Comparison of ENCODE assay signal across 16 cellular contexts in genomic region chr1:156075775-156076204, GRCh38. TPM values are rescaled to one million over a fixed set of nuclear protein-coding genes. Genes with fewer than 3 reads are reported as not detected.
DNase-seq lines count a peak whose midpoint lies in the region; ATAC-seq, FAIRE-seq and TF ChIP-seq lines count a peak whose summit lies in the region.
"Had no signal": no experiment of that assay in that cellular context is flagged by ENCODE, and none has a peak within 500 bp of the region (broad histone marks: within the 10 kb centered on the region; RNA-seq: fewer than 3 reads in every experiment).

No MANE protein-coding gene starts in this region.

- DNase-seq in heart right ventricle (no peak), left ventricle myocardium superior (no peak), endothelial cell of umbilical vein (ENCODE audit: low read depth, low spot score) (no peak), vagina (ENCODE audit: extremely low spot score in 2 of 2) (no peak), SIG-M5 treated with dmso at 0.1 percent for 504 hours (lab: John Stamatoyannopoulos, UW; ENCODE audit: unreplicated experiment) (no peak), ACHN (no peak)
- DNase-seq: activated T-cell treated with anti-CD3 and anti-CD28 coated beads, Interleukin-2, amount 50 U/mL, for 48 hours; DMS153; HCEC 1CT; NCI-H146; NCI-H69; SHP77 treated with DMSO at 0.1 percent for 48 hours had no signal

- H3K4me3 ChIP-seq in heart right ventricle = peak overlapping the region in 9 of 10 donors; percentile 41 to 65 (median 58)
- H3K4me3 ChIP-seq in endothelial cell of umbilical vein (replicated peaks in 1 of 3; ENCODE audit: insufficient read depth in 1 of 3, low read depth in 1 of 3, low read length in 3 of 3) = no peak overlapping the region
- peak overlapping the region; percentile 53 to 77 for H3K4me3 ChIP-seq in vagina

- peaks cover 84% of the 10 kb centered on the region for H3K4me1 Mint-ChIP-seq in nephron

- H3K27ac ChIP-seq in heart right ventricle (peak overlapping the region in 5 of 10 donors; percentile 48 to 77 (median 68)), endothelial cell of umbilical vein (ENCODE audit: insufficient read depth, low read depth, low read length) (no peak overlapping the region), vagina (peak overlapping the region; percentile 34)
- H3K27ac ChIP-seq: VCaP had no signal

- H3K4me3 Mint-ChIP-seq in nephron = peak overlapping the region; percentile 41 to 58 (median 45)

- peak overlapping the region; percentile 68 to 80 (median 74) for H3K27ac Mint-ChIP-seq in nephron

- POLR2A ChIA-PET in endothelial cell of umbilical vein (lab: Charles Lee) = no interaction called here

- H3K36me3 ChIP-seq in heart right ventricle (no peaks in the 10 kb centered on the region), endothelial cell of umbilical vein (ENCODE audit: control insufficient read depth in 2 of 2, extremely low read depth in 1 of 2, insufficient read depth in 2 of 2, low read length in 2 of 2) (peaks cover 8 to 37% of the 10 kb centered on the region in 2 experiments), vagina (no peaks in the 10 kb centered on the region)

- ATAC-seq in heart right ventricle = no peak
- ATAC-seq in left ventricle myocardium superior = no peak
- no peak for ATAC-seq in GM18858 (IDR thresholded peaks at IDR 0.05; ENCODE audit: unreplicated experiment)

- CTCF ChIA-PET in endothelial cell of umbilical vein (lab: Charles Lee) = interaction anchor here (1.9 kb wide), 1 partner anchor 9 kb away, joined by 10 read pairs; no protein-coding TSS in a partner anchor

- no peak overlapping the region for H2AFZ ChIP-seq in endothelial cell of umbilical vein (ENCODE audit: low read depth, low read length)

- H3K4me1 ChIP-seq in heart right ventricle (peaks cover 4 to 25% (median 10%) of the 10 kb centered on the region in 9 donors), endothelial cell of umbilical vein (ENCODE audit: control insufficient read depth, extremely low read depth, insufficient read depth, low read length) (peaks cover 11% of the 10 kb centered on the region), vagina (peaks cover 18% of the 10 kb centered on the region)

- intact Hi-C loops in heart right ventricle (cut with DNase I) (no loop called here), left ventricle myocardium superior (cut with micrococcal nuclease) (no loop called here), endothelial cell of umbilical vein (cut with micrococcal nuclease) (no loop called here), vagina (cut with DNase I) (no loop called here)

- no peak overlapping the region for H3K9ac ChIP-seq in endothelial cell of umbilical vein (replicated peaks; ENCODE audit: extremely low read depth, insufficient read depth, low read length)

- peaks cover 36% of the 10 kb centered on the region for H3K79me2 ChIP-seq in endothelial cell of umbilical vein (ENCODE audit: control insufficient read depth, insufficient read depth, low read length)

- H3K9me3 ChIP-seq in heart right ventricle = no peaks in the 10 kb centered on the region
- no peaks in the 10 kb centered on the region for H3K9me3 ChIP-seq in endothelial cell of umbilical vein (replicated peaks; ENCODE audit: control insufficient read depth, insufficient read depth, low read length)
- no peaks in the 10 kb centered on the region for H3K9me3 ChIP-seq in vagina

- H3K9me1 ChIP-seq in endothelial cell of umbilical vein (replicated peaks; ENCODE audit: control insufficient read depth, extremely low read depth, insufficient read depth, low read length) = no peaks in the 10 kb centered on the region

- no peak for TF ChIP-seq CTCF in heart right ventricle (IDR thresholded peaks at IDR 0.05)
- TF ChIP-seq CTCF in endothelial cell of umbilical vein (IDR thresholded peaks at IDR 0.05; ENCODE audit: extremely low read depth in 1 of 2, insufficient read depth in 1 of 2, low read depth in 1 of 2, low read length in 2 of 2) = no peak
- no peak for TF ChIP-seq CTCF in nephron (IDR thresholded peaks at IDR 0.05; ENCODE audit: unreplicated experiment in 3 of 3)
- no peak for TF ChIP-seq CTCF in vagina (IDR thresholded peaks at IDR 0.05)

- WGBS in heart right ventricle, 2 donors = 53 to 65% methylated on average over 4 of the region's 4 CpGs

- dilution Hi-C loops in endothelial cell of umbilical vein (cut with MboI; ENCODE audit: extremely low pct_ligation_motif_present, low sequenced_read_pairs) = no loop called here

- H4K20me1 ChIP-seq in endothelial cell of umbilical vein (replicated peaks; ENCODE audit: control insufficient read depth, extremely low read depth, insufficient read depth, low read length) = no peaks in the 10 kb centered on the region

- FAIRE-seq in endothelial cell of umbilical vein (lab: Jason Lieb, UNC) = no peak
- FAIRE-seq: endometrium had no signal

- H3K27me3 ChIP-seq in heart right ventricle (no peaks in the 10 kb centered on the region), endothelial cell of umbilical vein (ENCODE audit: control insufficient read depth in 2 of 2, insufficient read depth in 2 of 2, low read length in 2 of 2) (no peaks in the 10 kb centered on the region), vagina (no peaks in the 10 kb centered on the region)

- in situ Hi-C loops in ACHN (cut with HindIII; ENCODE audit: low pct_ligation_motif_present, low pct_unique_long_range_greater_than_20kb, low sequenced_read_pairs) = no loop called here

- no peaks in the 10 kb centered on the region for H3K27me3 Mint-ChIP-seq in nephron (ENCODE audit: low read depth)

- no peaks in the 10 kb centered on the region for H3K9me3 Mint-ChIP-seq in nephron

- TSS peak; percentile 4 for BruUV-seq in endothelial cell of umbilical vein (replicated peaks; lab: Mats Ljungman, UMichigan)

- H3K4me2 ChIP-seq in endothelial cell of umbilical vein (ENCODE audit: insufficient read depth, low read length) = no peak overlapping the region

- no peak for TF ChIP-seq POLR2A in endothelial cell of umbilical vein (IDR thresholded peaks at IDR 0.05; ENCODE audit: low read depth, low read length)
- TF ChIP-seq POLR2A in vagina (IDR thresholded peaks at IDR 0.05) = no peak

- peaks cover 69% of the 10 kb centered on the region for H3K36me3 Mint-ChIP-seq in nephron (ENCODE audit: low read depth)

RNA-seq across cellular contexts. Expression of gene MEX3A, which starts 6.5 kb away (rescaled TPM):
- total RNA-seq in heart right ventricle = under 1 TPM; 0.09 to 0.31 (median 0.19) TPM
- polyA plus RNA-seq in heart right ventricle = under 1 TPM; 0.17 to 0.29 TPM
- total RNA-seq in left ventricle myocardium superior = 0.17 TPM
- total RNA-seq in endothelial cell of umbilical vein = 23.6 and 26.6 TPM in 2 replicates
- polyA plus RNA-seq in endothelial cell of umbilical vein = 20.2 and 22.0 TPM in 2 replicates
- polyA plus RNA-seq in endothelial cell of umbilical vein (2011; cell fraction: cytosol; rRNA removed) = 14.0 and 16.6 TPM in 2 replicates
- polyA plus RNA-seq in endothelial cell of umbilical vein (2011; cell fraction: nucleus; rRNA removed) = 17.9 and 22.9 TPM in 2 replicates
- polyA plus RNA-seq in endothelial cell of umbilical vein (2012) = 14.7 and 16.6 TPM in 2 replicates
- polyA minus RNA-seq in endothelial cell of umbilical vein = 26.8 and 30.9 TPM in 2 replicates
- polyA minus RNA-seq in endothelial cell of umbilical vein (2011; cell fraction: cytosol; rRNA and poly(A)+ RNA removed) = 3.7 TPM
- polyA minus RNA-seq in endothelial cell of umbilical vein (2011; cell fraction: nucleus; rRNA and poly(A)+ RNA removed) = 10.9 and 12.6 TPM in 2 replicates
- 1.2 TPM for total RNA-seq in vagina

RNA-seq across cellular contexts. Expression of gene RAB25, which starts 14.8 kb away (rescaled TPM):
- total RNA-seq in heart right ventricle (under 1 TPM in 1 of 10 donors, not detected in 9; 0.50 TPM), left ventricle myocardium superior (not detected), endothelial cell of umbilical vein (not detected in 2 replicates), vagina (52.1 TPM)
- polyA plus RNA-seq in heart right ventricle (under 1 TPM in 1 of 2 donors, not detected in 1; 0.17 TPM), endothelial cell of umbilical vein (not detected in 2 replicates)
- not detected in 2 replicates for polyA plus RNA-seq in endothelial cell of umbilical vein (2011; cell fraction: cytosol; rRNA removed)
- polyA plus RNA-seq in endothelial cell of umbilical vein (2011; cell fraction: nucleus; rRNA removed) = not detected in 2 replicates
- not detected in 2 replicates for polyA plus RNA-seq in endothelial cell of umbilical vein (2012)
- polyA minus RNA-seq in endothelial cell of umbilical vein = 0.53 TPM in 1 of 2 replicates, not detected in the other
- not detected for polyA minus RNA-seq in endothelial cell of umbilical vein (2011; cell fraction: cytosol; rRNA and poly(A)+ RNA removed)
- not detected in 2 replicates for polyA minus RNA-seq in endothelial cell of umbilical vein (2011; cell fraction: nucleus; rRNA and poly(A)+ RNA removed)

RNA-seq across cellular contexts. Expression of gene LAMTOR2, which starts 21.2 kb away (rescaled TPM):
- total RNA-seq in heart right ventricle (10 to 100 TPM; 49.4 to 64.9 (median 59.6) TPM), left ventricle myocardium superior (65.6 TPM), endothelial cell of umbilical vein (77.7 and 80.3 TPM in 2 replicates), vagina (73.9 TPM)
- polyA plus RNA-seq in heart right ventricle (100 to 1,000 TPM in 1 of 2 donors, 10 to 100 TPM in 1; 94.3 to 105 TPM), endothelial cell of umbilical vein (136 and 145 TPM in 2 replicates)
- polyA plus RNA-seq in endothelial cell of umbilical vein (2011; cell fraction: cytosol; rRNA removed) = 127 and 134 TPM in 2 replicates
- 26.3 and 33.6 TPM in 2 replicates for polyA plus RNA-seq in endothelial cell of umbilical vein (2011; cell fraction: nucleus; rRNA removed)
- 80.8 and 89.4 TPM in 2 replicates for polyA plus RNA-seq in endothelial cell of umbilical vein (2012)
- polyA minus RNA-seq in endothelial cell of umbilical vein = 34.9 and 36.8 TPM in 2 replicates
- 31.1 TPM for polyA minus RNA-seq in endothelial cell of umbilical vein (2011; cell fraction: cytosol; rRNA and poly(A)+ RNA removed)
- polyA minus RNA-seq in endothelial cell of umbilical vein (2011; cell fraction: nucleus; rRNA and poly(A)+ RNA removed) = 5.2 and 7.0 TPM in 2 replicates

RNA-seq across cellular contexts. Expression of gene UBQLN4, which starts 22.2 kb away (rescaled TPM):
- total RNA-seq in heart right ventricle (10 to 100 TPM; 19.9 to 32.2 (median 26.2) TPM), left ventricle myocardium superior (33.9 TPM), endothelial cell of umbilical vein (48.1 and 50.8 TPM in 2 replicates), vagina (27.0 TPM)
- polyA plus RNA-seq in heart right ventricle (10 to 100 TPM; 15.7 to 19.7 TPM), endothelial cell of umbilical vein (50.5 and 53.6 TPM in 2 replicates)
- polyA plus RNA-seq in endothelial cell of umbilical vein (2011; cell fraction: cytosol; rRNA removed) = 35.4 and 37.2 TPM in 2 replicates
- polyA plus RNA-seq in endothelial cell of umbilical vein (2011; cell fraction: nucleus; rRNA removed) = 69.3 and 71.6 TPM in 2 replicates
- 33.9 and 41.1 TPM in 2 replicates for polyA plus RNA-seq in endothelial cell of umbilical vein (2012)
- 56.5 and 63.4 TPM in 2 replicates for polyA minus RNA-seq in endothelial cell of umbilical vein
- polyA minus RNA-seq in endothelial cell of umbilical vein (2011; cell fraction: cytosol; rRNA and poly(A)+ RNA removed) = 33.5 TPM
- polyA minus RNA-seq in endothelial cell of umbilical vein (2011; cell fraction: nucleus; rRNA and poly(A)+ RNA removed) = 22.3 and 29.8 TPM in 2 replicates

RNA-seq across cellular contexts. Expression of gene LMNA, which starts 38.7 kb away (rescaled TPM):
- 100 to 1,000 TPM; 213 to 554 (median 267) TPM for total RNA-seq in heart right ventricle
- 100 to 1,000 TPM; 286 to 356 TPM for polyA plus RNA-seq in heart right ventricle
- total RNA-seq in left ventricle myocardium superior = 252 TPM
- 715 and 742 TPM in 2 replicates for total RNA-seq in endothelial cell of umbilical vein
- polyA plus RNA-seq in endothelial cell of umbilical vein = 371 and 461 TPM in 2 replicates
- 321 and 340 TPM in 2 replicates for polyA plus RNA-seq in endothelial cell of umbilical vein (2011; cell fraction: cytosol; rRNA removed)
- 623 and 650 TPM in 2 replicates for polyA plus RNA-seq in endothelial cell of umbilical vein (2011; cell fraction: nucleus; rRNA removed)
- polyA plus RNA-seq in endothelial cell of umbilical vein (2012) = 280 and 286 TPM in 2 replicates
- 205 and 294 TPM in 2 replicates for polyA minus RNA-seq in endothelial cell of umbilical vein
- 389 TPM for polyA minus RNA-seq in endothelial cell of umbilical vein (2011; cell fraction: cytosol; rRNA and poly(A)+ RNA removed)
- polyA minus RNA-seq in endothelial cell of umbilical vein (2011; cell fraction: nucleus; rRNA and poly(A)+ RNA removed) = 132 and 240 TPM in 2 replicates
- total RNA-seq in vagina = 436 TPM

Comparison
In these comparisons a context has a peak if more than half of its experiments do, and no peak if none do; other contexts are left out.
1. H3K4me3 ChIP-seq: peak in heart right ventricle (9 of 10) and vagina (2 of 2); none in endothelial cell of umbilical vein (0 of 3).
2. RNA of gene MEX3A, which starts 6.5 kb away (total RNA-seq): 23.6 to 26.6 TPM in endothelial cell of umbilical vein; 1.2 TPM in vagina (single experiment), 0.09 to 0.31 TPM in heart right ventricle and 0.17 TPM in left ventricle myocardium superior (single experiment); every median in the first group is over 10 times any median in the second.
3. RNA of gene RAB25, which starts 14.8 kb away (total RNA-seq): 52.1 TPM in vagina (single experiment); not detected in endothelial cell of umbilical vein, 0.50 TPM in heart right ventricle and not detected in left ventricle myocardium superior (single experiment); every median in the first group is over 10 times any median in the second.